Comparison of ENCODE assay signal across 26 cellular contexts in genomic region chr6:138529510-138529909, GRCh38. TPM values are rescaled to one million over a fixed set of nuclear protein-coding genes. Genes with fewer than 3 reads are reported as not detected.
A peak's percentile ranks its signal among the peaks of the same experiment; 100 is the strongest.
DNase-seq lines count a peak whose midpoint lies in the region; ATAC-seq and TF ChIP-seq lines count a peak whose summit lies in the region.
"Had no signal": no experiment of that assay in that cellular context is flagged by ENCODE, and none has a peak within 500 bp of the region (broad histone marks: within the 10 kb centered on the region; RNA-seq: fewer than 3 reads in every experiment).

No MANE protein-coding gene starts in this region.

- no peak overlapping the region for H3K4me3 Mint-ChIP-seq in activated CD4-positive, alpha-beta T cell treated with anti-CD3 and anti-CD28 coated beads, Interleukin-2, amount 10 ng/mL, durations not matched to agents 24 days and 14 days
- no peak overlapping the region for H3K4me3 Mint-ChIP-seq in WTC11
- H3K4me3 Mint-ChIP-seq: activated CD4-positive, alpha-beta memory T cell treated with anti-CD3 and anti-CD28 coated beads, Interleukin-2, amount 10 ng/mL, durations not matched to agents 7 days and 5 days; memory B cell; naive thymus-derived CD4-positive, alpha-beta T cell had no signal

- intact Hi-C loops in activated CD4-positive, alpha-beta T cell treated with anti-CD3 and anti-CD28 coated beads, Interleukin-2, amount 10 ng/mL, durations not matched to agents 24 days and 14 days (cut with micrococcal nuclease), result no loop called here
- intact Hi-C loops in left ventricle myocardium inferior (cut with micrococcal nuclease), result no loop called here

- H3K4me1 ChIP-seq in left ventricle myocardium inferior (peaks cover 65% of the 10 kb centered on the region), smooth muscle cell (ENCODE audit: low read depth) (peaks cover 25% of the 10 kb centered on the region)
- H3K4me1 ChIP-seq: A549, upper lobe of right lung had no signal

- POLR2A ChIA-PET in WTC11 (lab: Charles Lee), result no interaction called here

- H4K20me1 ChIP-seq in smooth muscle cell (ENCODE audit: low read depth), result peaks cover 17% of the 10 kb centered on the region

- H2AFZ ChIP-seq in smooth muscle cell (ENCODE audit: low read depth), result no peak overlapping the region

- H3K4me2 ChIP-seq in smooth muscle cell, result peak overlapping the region; percentile 11
- H3K4me2 ChIP-seq: A549 had no signal

- H3K27ac ChIP-seq in left ventricle myocardium inferior (replicated peaks) (peak overlapping the region; percentile 40), smooth muscle cell (ENCODE audit: low read depth) (peak overlapping the region; percentile 3)
- H3K27ac ChIP-seq: A549, pancreas, upper lobe of right lung had no signal

- H3K27me3 ChIP-seq in left ventricle myocardium inferior (ENCODE audit: low read depth) (no peaks in the 10 kb centered on the region), smooth muscle cell (ENCODE audit: low read depth) (no peaks in the 10 kb centered on the region)
- H3K27me3 ChIP-seq: pancreas, upper lobe of right lung had no signal

- H3K27ac Mint-ChIP-seq in activated CD4-positive, alpha-beta T cell treated with anti-CD3 and anti-CD28 coated beads, Interleukin-2, amount 10 ng/mL, durations not matched to agents 24 days and 14 days, result no peak overlapping the region
- peak overlapping the region; percentile 85 for H3K27ac Mint-ChIP-seq in WTC11
- H3K27ac Mint-ChIP-seq: activated CD4-positive, alpha-beta memory T cell treated with anti-CD3 and anti-CD28 coated beads, Interleukin-2, amount 10 ng/mL, durations not matched to agents 7 days and 5 days; memory B cell; naive thymus-derived CD4-positive, alpha-beta T cell had no signal

- H3K9ac ChIP-seq in smooth muscle cell (ENCODE audit: low read depth), result no peak overlapping the region

- no peaks in the 10 kb centered on the region for H3K9me3 Mint-ChIP-seq in activated CD4-positive, alpha-beta T cell treated with anti-CD3 and anti-CD28 coated beads, Interleukin-2, amount 10 ng/mL, durations not matched to agents 24 days and 14 days
- peaks cover 7% of the 10 kb centered on the region for H3K9me3 Mint-ChIP-seq in WTC11
- H3K9me3 Mint-ChIP-seq: activated CD4-positive, alpha-beta memory T cell treated with anti-CD3 and anti-CD28 coated beads, Interleukin-2, amount 10 ng/mL, durations not matched to agents 7 days and 5 days; memory B cell; naive thymus-derived CD4-positive, alpha-beta T cell had no signal

- TF ChIP-seq CTCF in WTC11 (IDR thresholded peaks at IDR 0.05) (no peak), left ventricle myocardium inferior (IDR thresholded peaks at IDR 0.05; ENCODE audit: borderline replicate concordance) (peak; percentile 37), smooth muscle cell (IDR thresholded peaks at IDR 0.05; ENCODE audit: borderline replicate concordance, insufficient read depth, poor library complexity, severe bottlenecking) (no peak)

- peaks cover 11% of the 10 kb centered on the region for H3K79me2 ChIP-seq in smooth muscle cell (ENCODE audit: low read depth)

- no peaks in the 10 kb centered on the region for H3K4me1 Mint-ChIP-seq in activated CD4-positive, alpha-beta T cell treated with anti-CD3 and anti-CD28 coated beads, Interleukin-2, amount 10 ng/mL, durations not matched to agents 24 days and 14 days
- H3K4me1 Mint-ChIP-seq in WTC11, result peaks cover 32% of the 10 kb centered on the region
- H3K4me1 Mint-ChIP-seq: activated CD4-positive, alpha-beta memory T cell treated with anti-CD3 and anti-CD28 coated beads, Interleukin-2, amount 10 ng/mL, durations not matched to agents 7 days and 5 days; memory B cell; naive thymus-derived CD4-positive, alpha-beta T cell had no signal

- peaks cover 24% of the 10 kb centered on the region for H3K27me3 Mint-ChIP-seq in activated CD4-positive, alpha-beta T cell treated with anti-CD3 and anti-CD28 coated beads, Interleukin-2, amount 10 ng/mL, durations not matched to agents 24 days and 14 days
- H3K27me3 Mint-ChIP-seq in WTC11 (ENCODE audit: low read depth), result no peaks in the 10 kb centered on the region

- H3K9me3 ChIP-seq in left ventricle myocardium inferior (replicated peaks) (no peaks in the 10 kb centered on the region), smooth muscle cell (replicated peaks; ENCODE audit: low read depth) (no peaks in the 10 kb centered on the region)
- H3K9me3 ChIP-seq: A549, pancreas, upper lobe of right lung had no signal

- peak; percentile 66 for ATAC-seq in WTC11
- ATAC-seq in GM18907 (IDR thresholded peaks at IDR 0.05; ENCODE audit: unreplicated experiment), result no peak
- ATAC-seq in HG02610 (IDR thresholded peaks at IDR 0.05; ENCODE audit: unreplicated experiment), result no peak
- ATAC-seq in HG02763 (IDR thresholded peaks at IDR 0.05; ENCODE audit: unreplicated experiment), result no peak
- ATAC-seq: A549; K562; naive thymus-derived CD4-positive, alpha-beta T cell; pancreas; upper lobe of right lung had no signal

- no peaks in the 10 kb centered on the region for H3K36me3 Mint-ChIP-seq in activated CD4-positive, alpha-beta T cell treated with anti-CD3 and anti-CD28 coated beads, Interleukin-2, amount 10 ng/mL, durations not matched to agents 24 days and 14 days (ENCODE audit: low read depth)
- no peaks in the 10 kb centered on the region for H3K36me3 Mint-ChIP-seq in WTC11
- H3K36me3 Mint-ChIP-seq: memory B cell; naive thymus-derived CD4-positive, alpha-beta T cell had no signal

- H3K4me3 ChIP-seq in left ventricle myocardium inferior (no peak overlapping the region), smooth muscle cell (no peak overlapping the region)
- H3K4me3 ChIP-seq: A549, K562, pancreas, upper lobe of right lung had no signal

- 31% methylated on average over 3 of the region's 3 CpGs for WGBS in smooth muscle cell (ENCODE audit: low lambda C conversion rate)

- CTCF ChIA-PET in WTC11 (lab: Charles Lee), result interaction anchor here (0.6 to 1.2 kb wide), 12 partner anchors 9 to 639 kb away, joined by 3 to 7 read pairs (median 4); no protein-coding TSS in a partner anchor

- no peaks in the 10 kb centered on the region for H3K36me3 ChIP-seq in left ventricle myocardium inferior
- no peaks in the 10 kb centered on the region for H3K36me3 ChIP-seq in smooth muscle cell (ENCODE audit: low read depth)
- H3K36me3 ChIP-seq: pancreas, upper lobe of right lung had no signal

- peaks cover 10% of the 10 kb centered on the region for H3F3A ChIP-seq in smooth muscle cell (ENCODE audit: low read depth)

- DNase-seq in activated CD4-positive, alpha-beta T cell treated with anti-CD3 and anti-CD28 coated beads, Interleukin-2, amount 10 ng/mL, durations not matched to agents 24 days and 14 days, result peak; percentile 45
- no peak for DNase-seq in activated CD4-positive, alpha-beta T cell treated with anti-CD3 and anti-CD28 coated beads, Interleukin-2, amount 50 U/mL, for 48 hours
- DNase-seq in WTC11 (ENCODE audit: low spot score) (no peak), left ventricle myocardium inferior (no peak), smooth muscle cell (lab: John Stamatoyannopoulos, UW; ENCODE audit: unreplicated experiment) (no peak)
- DNase-seq: activated CD4-positive, alpha-beta memory T cell treated with anti-CD3 and anti-CD28 coated beads, Interleukin-2, amount 10 ng/mL, durations not matched to agents 7 days and 5 days; activated naive CD4-positive, alpha-beta T cell; activated T-cell treated with anti-CD3 and anti-CD28 coated beads, Interleukin-2, amount 50 U/mL, for 1 hour; C1 segment of cervical spinal cord; DMS 273 treated with DMSO at 0.1 percent for 48 hours; GF-D8; HCEC 1CT; kidney glomerular epithelial cell; naive thymus-derived CD4-positive, alpha-beta T cell; NCI-H1048; NCI-H2029 treated with DMSO at 0.1 percent for 48 hours; pancreas; small intestine; stimulated activated CD4-positive, alpha-beta T cell treated with anti-CD3 and anti-CD28 coated beads, Interleukin-4, amount 100 ng/mL, for 4 hours; upper lobe of right lung had no signal

TF ChIP-seq in WTC11, 78 proteins besides CTCF, POLR2A, EP300 and RAD21:
- TF ChIP-seq ZNF281 (CRISPR knock-in tag; IDR thresholded peaks at IDR 0.05), result no peak
- TF ChIP-seq FOXJ3 (CRISPR knock-in tag; IDR thresholded peaks at IDR 0.05; ENCODE audit: borderline replicate concordance), result no peak
- no peak for TF ChIP-seq GTF2I (CRISPR knock-in tag; conservative IDR thresholded peaks at IDR 0.05)
- TF ChIP-seq FOXK1 (CRISPR knock-in tag; IDR thresholded peaks at IDR 0.05), result no peak
TF ChIP-seq in WTC11: peak in this region for 0.

RNA-seq across cellular contexts. Expression of gene NHSL1, which starts 30.2 kb away (rescaled TPM):
- 0.26 and 0.63 TPM in 2 replicates for total RNA-seq in activated CD4-positive, alpha-beta T cell treated with anti-CD3 and anti-CD28 coated beads, Interleukin-2, amount 10 ng/mL, durations not matched to agents 24 days and 14 days
- total RNA-seq in WTC11 (2021) (22.9 to 31.1 TPM (median 23.1 TPM) in 3 replicates), left ventricle myocardium inferior (44.7 TPM), smooth muscle cell (6.6 and 9.0 TPM in 2 replicates)
- 7.2 and 13.3 TPM in 2 replicates for polyA plus RNA-seq in smooth muscle cell
